8 cellular contexts compared by ENCODE assay signal in genomic region chr2:177392373-177393246, GRCh38. TPM values are rescaled to one million over a fixed set of nuclear protein-coding genes. Genes with fewer than 3 reads are reported as not detected.
DNase-seq lines count a peak whose midpoint lies in the region; ATAC-seq, FAIRE-seq and TF ChIP-seq lines count a peak whose summit lies in the region.

Gene AGPS, plus strand, starts transcription at chr2:177392773. Its CDS starts 17 bp downstream, at chr2:177392790.

- peaks cover 26 to 58% (median 30%) of the 10 kb centered on the region in 10 experiments for H3K4me1 ChIP-seq in BLaER1 treated with 17β-estradiol and CSF1 and Interleukin-3, amounts not matched to agents 10 nM and 100 nM
- peaks cover 0 to 2% (median 0%) of the 10 kb centered on the region in 4 experiments; a peak in 1 of 7 replicates for H3K4me1 ChIP-seq in H1 (replicated peaks in 1 of 4; ENCODE audit: control insufficient read depth in 3 of 4, insufficient read depth in 4 of 4, low read length in 3 of 4)

- TF ChIP-seq EP300 in H1 (IDR thresholded peaks at IDR 0.05; ENCODE audit: borderline replicate concordance in 1 of 2, low read depth in 2 of 2, low read length in 2 of 2) = peak in 1 of 2 experiments; percentile 37; a peak in 1 of 3 replicates

- peaks cover 9% of the 10 kb centered on the region; the same call in 1 of the 2 replicates for H3K23me2 ChIP-seq in H1 (ENCODE audit: low read depth, low read length)

- FAIRE-seq in GM19239 (lab: Jason Lieb, UNC) = peak; percentile 72
- no peak for FAIRE-seq in H1 (lab: Jason Lieb, UNC)

- peak within 1 kb of the TSS; percentile 80 to 88 (median 84) for H3K9ac ChIP-seq in BLaER1 treated with 17β-estradiol and CSF1 and Interleukin-3, amounts not matched to agents 10 nM and 100 nM
- peak within 1 kb of the TSS; percentile 76 to 91 (median 82) for H3K9ac ChIP-seq in H1 (replicated peaks in 1 of 4; ENCODE audit: extremely low read depth in 1 of 4, low read depth in 3 of 4, low read length in 3 of 4)

- H3K27ac ChIP-seq in BLaER1 treated with 17β-estradiol and CSF1 and Interleukin-3, amounts not matched to agents 10 nM and 100 nM = peak within 1 kb of the TSS; percentile 70 to 87 (median 79)
- peak within 1 kb of the TSS; percentile 51; the same call in 1 of the 2 replicates for H3K27ac ChIP-seq in H1 (ENCODE audit: low read depth, low read length)

- no peak within 1 kb of the TSS for H3K14ac ChIP-seq in H1 (ENCODE audit: insufficient read length)

- ATAC-seq in HG03442 (IDR thresholded peaks at IDR 0.05; ENCODE audit: unreplicated experiment) = peak; percentile 87

- DNase-seq in GM19239 (ENCODE audit: insufficient read length, low spot score) = peak; percentile 64
- peak; percentile 85 for DNase-seq in NCI-H82 (lab: John Stamatoyannopoulos, UW)
- peak; percentile 91 for DNase-seq in activated CD8-positive, alpha-beta memory T cell treated with anti-CD3 and anti-CD28 coated beads for 24 hours
- peak; percentile 41 to 84 for DNase-seq in H1 (ENCODE audit: low read depth in 1 of 2, low spot score in 2 of 2)
- peak; percentile 96 for DNase-seq in mesenteric fat pad (ENCODE audit: low spot score)
- DNase-seq in stimulated activated CD8-positive, alpha-beta memory T cell treated with anti-CD3 and anti-CD28 coated beads, Interleukin-15, amount 100 ng/mL, for 24 hours (ENCODE audit: low read depth) = peak; percentile 63

- 0 out of 4 replicates have a peak, but pooled peaks of 1 of the 3 experiments have one; percentile 8 for TF ChIP-seq CTCF in H1 (IDR thresholded peaks at IDR 0.05; ENCODE audit: control extremely low read depth in 1 of 3, insufficient read depth in 1 of 3, low read depth in 1 of 3, low read length in 3 of 3)

- peak within 1 kb of the TSS; percentile 67 to 85 (median 78) for H3K4me3 ChIP-seq in BLaER1 treated with 17β-estradiol and CSF1 and Interleukin-3, amounts not matched to agents 10 nM and 100 nM
- peak within 1 kb of the TSS; percentile 85 to 90 (median 87) for H3K4me3 ChIP-seq in H1 (ENCODE audit: extremely low read depth in 1 of 4, insufficient read depth in 2 of 4, low read depth in 3 of 4, low read length in 4 of 4)

- peak within 1 kb of the TSS; percentile 92 for H3K18ac ChIP-seq in H1 (ENCODE audit: extremely low read depth, low read length)

- 2% methylated on average over 76 of the region's 84 CpGs; no CpG with 5 or more reads in 1 of the 2 experiments for WGBS in H1 (ENCODE audit: extremely low coverage in 1 of 2, insufficient coverage in 1 of 2, insufficient read length in 1 of 2, insufficient replicate concordance in 2 of 2, low coverage in 1 of 2, low lambda C conversion rate in 2 of 2, missing lambda C conversion rate in 1 of 2), 2 experiments

- CTCF ChIA-PET in H1 (lab: Charles Lee; ENCODE audit: partially characterized antibody) = interaction anchor here (0.6 to 1.2 kb wide), 15 partner anchors 9 to 741 kb away, joined by 3 to 4 read pairs (median 3); no protein-coding TSS in a partner anchor

- peak within 1 kb of the TSS; percentile 15 for H3K4ac ChIP-seq in H1 (replicated peaks; ENCODE audit: insufficient read length, low read depth, low read length)

- peak within 1 kb of the TSS; percentile 65 for H2AFZ ChIP-seq in H1 (ENCODE audit: low read length)

- POLR2A ChIA-PET in H1 (lab: Charles Lee; ENCODE audit: partially characterized antibody) = interaction anchor here (0.5 to 2.6 kb wide), 10 partner anchors 8 to 212 kb away, joined by 3 to 11 read pairs (median 4); partner anchors contain the start of gene NFE2L2

- peaks cover 0 to 28% (median 3%) of the 10 kb centered on the region in 11 experiments; a peak in 9 of 22 replicates for H4K20me1 ChIP-seq in BLaER1 treated with 17β-estradiol and CSF1 and Interleukin-3, amounts not matched to agents 10 nM and 100 nM
- peaks cover 0 to 2% of the 10 kb centered on the region in 2 experiments for H4K20me1 ChIP-seq in H1 (replicated peaks in 1 of 2; ENCODE audit: control insufficient read depth in 1 of 2, insufficient read depth in 2 of 2, low read length in 2 of 2)

- H3K79me1 ChIP-seq in H1 (ENCODE audit: low read depth, low read length) = 0 out of 2 replicates have a peak, but pooled peaks cover 2% of the 10 kb centered on the region

- no peak within 1 kb of the TSS; the same call in 1 of the 2 replicates for H2BK15ac ChIP-seq in H1 (ENCODE audit: low read length)

- TF ChIP-seq POLR2A in H1 (IDR thresholded peaks at IDR 0.05; ENCODE audit: control extremely low read depth in 1 of 2, low read depth in 2 of 2, low read length in 2 of 2) = peak; percentile 27 to 83

- H3K4me2 ChIP-seq in BLaER1 treated with 17β-estradiol and CSF1 and Interleukin-3, amounts not matched to agents 10 nM and 100 nM = peak within 1 kb of the TSS; percentile 85 to 98 (median 94)
- peak within 1 kb of the TSS; percentile 64 to 81 for H3K4me2 ChIP-seq in H1 (ENCODE audit: insufficient read depth in 1 of 2, low read depth in 2 of 2, low read length in 2 of 2)

- H2BK20ac ChIP-seq in H1 (ENCODE audit: low read length) = no peak within 1 kb of the TSS

- peak within 1 kb of the TSS; percentile 94 for H4K8ac ChIP-seq in H1 (ENCODE audit: extremely low read depth, insufficient read depth, low read length)

- peaks cover 0 to 11% (median 6%) of the 10 kb centered on the region in 11 experiments; a peak in 5 of 22 replicates for H3K36me3 ChIP-seq in BLaER1 treated with 17β-estradiol and CSF1 and Interleukin-3, amounts not matched to agents 10 nM and 100 nM
- H3K36me3 ChIP-seq in H1 (ENCODE audit: control insufficient read depth in 2 of 4, insufficient read depth in 4 of 4, low read length in 3 of 4) = no peaks in the 10 kb centered on the region

- H4K91ac ChIP-seq in H1 (replicated peaks; ENCODE audit: insufficient read length, low read length) = peak within 1 kb of the TSS; percentile 89

- peak within 1 kb of the TSS; percentile 66; the same call in 1 of the 2 replicates for H2BK5ac ChIP-seq in H1 (ENCODE audit: low read depth, low read length)

- peaks cover 0 to 51% of the 10 kb centered on the region in 2 experiments; a peak in 3 of 4 replicates for H3K79me2 ChIP-seq in H1 (ENCODE audit: control insufficient read depth in 1 of 2, insufficient read depth in 2 of 2, low read length in 2 of 2)

- no peak within 1 kb of the TSS for H2BK120ac ChIP-seq in H1 (replicated peaks; ENCODE audit: low read depth, low read length)

- no peak within 1 kb of the TSS for H3K23ac ChIP-seq in H1 (ENCODE audit: insufficient read length)

- TF ChIP-seq RAD21 in H1 (IDR thresholded peaks at IDR 0.05 in 1 of 2, conservative IDR thresholded peaks at IDR 0.05 in 1 of 2; ENCODE audit: low read depth in 2 of 2, low read length in 2 of 2) = peak in 1 of 2 experiments; percentile 1; a peak in 1 of 4 replicates

- peak within 1 kb of the TSS; percentile 84 for H4K5ac ChIP-seq in H1 (ENCODE audit: insufficient read length, low read depth, low read length)

- peak within 1 kb of the TSS; percentile 14 for H3K56ac ChIP-seq in H1 (replicated peaks; ENCODE audit: insufficient read length, low read depth, low read length)

- H3K27me3 ChIP-seq in BLaER1 treated with 17β-estradiol and CSF1 and Interleukin-3, amounts not matched to agents 10 nM and 100 nM = peaks cover 0 to 30% (median 20%) of the 10 kb centered on the region in 11 experiments; a peak in 18 of 22 replicates
- H3K27me3 ChIP-seq in H1 (replicated peaks in 1 of 4; ENCODE audit: control insufficient read depth in 3 of 4, extremely low read depth in 1 of 4, insufficient read depth in 3 of 4, low read length in 3 of 4) = no peaks in the 10 kb centered on the region

- H3K9me3 ChIP-seq in BLaER1 treated with 17β-estradiol and CSF1 and Interleukin-3, amounts not matched to agents 10 nM and 100 nM (replicated peaks in 1 of 11) = no peaks in the 10 kb centered on the region
- no peaks in the 10 kb centered on the region for H3K9me3 ChIP-seq in H1 (ENCODE audit: insufficient read depth in 2 of 2, low read depth in 1 of 2, low read length in 1 of 2)

- H2BK12ac ChIP-seq in H1 (ENCODE audit: low read depth, low read length) = 0 out of 2 replicates have a peak within 1 kb of the TSS, but pooled peaks have one; percentile 22

- no peak within 1 kb of the TSS for H2AK5ac ChIP-seq in H1 (ENCODE audit: low read depth, low read length)

TF ChIP-seq in H1, 55 proteins besides CTCF, POLR2A, EP300 and RAD21 (continues in another document):
- no peak for TF ChIP-seq SIX5 (IDR thresholded peaks at IDR 0.05; ENCODE audit: low read depth, low read length)
- peak; percentile 98 for TF ChIP-seq MAX (IDR thresholded peaks at IDR 0.05)
- TF ChIP-seq TAF7 (optimal IDR thresholded peaks at IDR 0.05; ENCODE audit: borderline replicate concordance, low read depth, low read length) = peak; percentile 90
- TF ChIP-seq JUN (IDR thresholded peaks at IDR 0.05; ENCODE audit: low read depth, low read length) = no peak
- no peak for TF ChIP-seq JUND (IDR thresholded peaks at IDR 0.05; ENCODE audit: low read length)
- TF ChIP-seq FOSL1 (IDR thresholded peaks at IDR 0.05; ENCODE audit: insufficient read depth, low read depth, low read length) = no peak
- no peak for TF ChIP-seq GABPA (IDR thresholded peaks at IDR 0.05; ENCODE audit: borderline replicate concordance, insufficient read depth, low read length)
- no peak for TF ChIP-seq CTBP2 (IDR thresholded peaks at IDR 0.05; ENCODE audit: borderline replicate concordance, insufficient read depth, insufficient read length, low read length)
- no peak for TF ChIP-seq SP1 (IDR thresholded peaks at IDR 0.05; ENCODE audit: low read depth, low read length)
- no peak for TF ChIP-seq EZH2 (IDR thresholded peaks at IDR 0.05; ENCODE audit: low read depth, low read length, severe bottlenecking)
- peak; percentile 87 for TF ChIP-seq TEAD4 (IDR thresholded peaks at IDR 0.05; ENCODE audit: low read depth, low read length)
- peak; percentile 95 for TF ChIP-seq ASH2L (IDR thresholded peaks at IDR 0.05; ENCODE audit: low read length)
- TF ChIP-seq CHD1 (IDR thresholded peaks at IDR 0.05; ENCODE audit: low read depth, low read length) = no peak

RNA-seq across cellular contexts. Expression of gene AGPS, which starts in this region (rescaled TPM):
- total RNA-seq in H1 (2021; fragmentation: NEBNext Ultra II Directional; extraction: Animal tissue kit (Norgen Biotek cat#: 25700)) = 57.8 and 60.0 TPM in 2 replicates
- 4.0 and 7.3 TPM in 2 replicates for polyA plus RNA-seq in H1 (2011; rRNA removed)
- 11.4 TPM for polyA plus RNA-seq in H1 (2011; cell fraction: cytosol; rRNA removed)
- polyA plus RNA-seq in H1 (2011; cell fraction: nucleus; rRNA removed) = 12.9 TPM
- 18.9 to 38.0 TPM (median 21.7 TPM) in 4 replicates for polyA plus RNA-seq in H1 (2012, experiment 1 of 2)
- polyA plus RNA-seq in H1 (2012, experiment 2 of 2) = 1.9 TPM
- polyA plus RNA-seq in H1 (2013, experiment 1 of 2) = 20.0 TPM
- polyA plus RNA-seq in H1 (2013, experiment 2 of 2) = 19.5 TPM
- 14.4 and 24.4 TPM in 2 replicates for polyA minus RNA-seq in H1 (2011; rRNA and poly(A)+ RNA removed)
- polyA minus RNA-seq in H1 (2011; cell fraction: cytosol; rRNA and poly(A)+ RNA removed) = 22.1 TPM
- polyA minus RNA-seq in H1 (2011; cell fraction: nucleus; rRNA and poly(A)+ RNA removed) = 29.5 TPM
- 46.1 TPM for total RNA-seq in mesenteric fat pad

Comparison
In these comparisons a context has a peak if more than half of its experiments do, and no peak if none do; other contexts are left out.
1. Peak in every context shown above with its lines: DNase-seq, ATAC-seq, H3K4me3 ChIP-seq and H3K27ac ChIP-seq.